32 cellular contexts compared by ENCODE assay signal in the genomic region with DNA sequence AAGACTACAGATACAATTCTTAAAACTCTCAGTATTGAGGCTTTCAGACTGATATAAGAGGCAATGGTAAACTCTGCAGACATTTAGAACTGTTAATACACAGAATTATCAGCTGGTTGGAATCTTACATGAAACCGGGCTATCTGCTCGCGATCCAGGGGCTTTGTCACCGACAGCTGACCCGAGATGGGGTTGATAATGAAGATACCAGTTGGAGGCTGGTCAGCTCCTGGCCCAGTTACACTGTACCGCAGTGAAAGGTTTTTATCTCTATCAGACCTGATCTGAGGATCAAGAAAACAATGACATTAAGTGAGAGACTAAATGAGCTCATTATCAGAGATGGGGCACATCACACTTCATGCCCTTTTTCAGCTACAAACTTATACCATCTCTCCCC.
"Had no signal": no experiment of that assay in that cellular context is flagged by ENCODE, and none has a peak within 500 bp of the region (broad histone marks: within the 10 kb centered on the region; RNA-seq: fewer than 3 reads in every experiment).

No MANE protein-coding gene starts in this region.

- H3K27me3 Mint-ChIP-seq: activated CD4-positive, alpha-beta T cell treated with anti-CD3 and anti-CD28 coated beads for 36 hours; activated CD4-positive, alpha-beta T cell treated with anti-CD3 and anti-CD28 coated beads, Interleukin-2, amount 10 ng/mL, durations not matched to agents 7 days and 5 days; activated T-cell treated with anti-CD3 and anti-CD28 coated beads, Interleukin-2, amount 50 U/mL, for 24 hours had no signal

- H3K4me1 Mint-ChIP-seq: activated CD4-positive, alpha-beta T cell treated with anti-CD3 and anti-CD28 coated beads for 36 hours; activated CD4-positive, alpha-beta T cell treated with anti-CD3 and anti-CD28 coated beads, Interleukin-2, amount 10 ng/mL, durations not matched to agents 7 days and 5 days had no signal

- H3K27me3 ChIP-seq: adrenal gland, body of pancreas, breast epithelium had no signal

- H3K36me3 Mint-ChIP-seq: activated naive CD4-positive, alpha-beta T cell treated with anti-CD3 and anti-CD28 coated beads, Interleukin-2, amount 50 U/mL, for 72 hours; WTC11 had no signal

- H3K27ac ChIP-seq: adrenal gland, body of pancreas, breast epithelium had no signal

- ATAC-seq: activated CD4-positive, alpha-beta T cell treated with anti-CD3 and anti-CD28 coated beads for 36 hours; activated CD4-positive, CD25-positive, alpha-beta regulatory T cell treated with anti-CD3 and anti-CD28 coated beads, Interleukin-2, amount 50 U/mL, for 24 hours; activated CD8-positive, alpha-beta T cell treated with anti-CD3 and anti-CD28 coated beads, Interleukin-2, amount 10 ng/mL, durations not matched to agents 7 days and 5 days; activated naive CD4-positive, alpha-beta T cell treated with anti-CD3 and anti-CD28 coated beads, Interleukin-2, amount 50 U/mL, for 72 hours; body of pancreas; K562; Panc1; WTC11 had no signal

- H3K36me3 ChIP-seq: breast epithelium had no signal

- DNase-seq: activated CD4-positive, alpha-beta T cell treated with anti-CD3 and anti-CD28 coated beads for 36 hours; activated CD4-positive, alpha-beta T cell treated with anti-CD3 and anti-CD28 coated beads, Interleukin-2, amount 10 ng/mL, durations not matched to agents 7 days and 5 days; activated CD4-positive, alpha-beta T cell treated with anti-CD3 and anti-CD28 coated beads, Interleukin-2, amount 50 U/mL, for 48 hours; activated CD8-positive, alpha-beta T cell treated with anti-CD3 and anti-CD28 coated beads, Interleukin-2, amount 10 ng/mL, durations not matched to agents 7 days and 5 days; activated gamma-delta T cell treated with Interleukin-2 at 50 U/mL for 16 hours; activated naive CD4-positive, alpha-beta T cell treated with anti-CD3 and anti-CD28 coated beads for 36 hours; activated T-cell treated with anti-CD3 and anti-CD28 coated beads, Interleukin-2, amount 50 U/mL, for 24 hours; adrenal gland; body of pancreas; central memory CD4-positive, alpha-beta T cell; NCI-H1092 treated with DMSO at 0.1 percent for 48 hours; NCI-H1417; NCI-H146; NCI-H187; NCI-H2029 treated with DMSO at 0.1 percent for 48 hours; NCI-H2107; NCI-H2171 treated with DMSO at 0.1 percent for 48 hours; NCI-H2227 treated with DMSO at 0.1 percent for 48 hours; NCI-H446; NCI-H510A treated with DMSO at 0.1 percent for 48 hours; NCI-H526 treated with DMSO at 0.1 percent for 48 hours; NCI-H82; SIG-M5 had no signal

- H3K4me3 ChIP-seq: adrenal gland, body of pancreas, breast epithelium, K562 had no signal

- H3K9me3 ChIP-seq: adrenal gland, body of pancreas, breast epithelium had no signal

- H3K9me3 Mint-ChIP-seq: activated CD4-positive, alpha-beta T cell treated with anti-CD3 and anti-CD28 coated beads, Interleukin-2, amount 10 ng/mL, durations not matched to agents 7 days and 5 days; activated T-cell treated with anti-CD3 and anti-CD28 coated beads, Interleukin-2, amount 50 U/mL, for 24 hours; activated T-helper 1 cell treated with anti-CD3 and anti-CD28 coated beads, Interleukin-12 subunit alpha, Interleukin-12 subunit beta, Interleukin-2, Interleukin-4 antibody, amounts not matched to agents 30 ng/mL and 10 ng/mL and 1 ng/mL, durations not matched to agents 14 hours and 24 hours and 36 hours; T-helper 1 cell treated with Interleukin-12 subunit alpha and Interleukin-12 subunit beta and Interleukin-4 antibody, amounts not matched to agents 30 μg/mL and 1 μg/mL, for 36 hours; T-helper 2 cell treated with Interferon-gamma antibody and Interleukin-4, amounts not matched to agents 5 μg/mL and 100 μg/mL, for 36 hours; WTC11 had no signal

- H3K4me1 ChIP-seq: adrenal gland, body of pancreas, breast epithelium had no signal

- H3K27ac Mint-ChIP-seq: activated CD4-positive, alpha-beta T cell treated with anti-CD3 and anti-CD28 coated beads for 36 hours; activated CD4-positive, alpha-beta T cell treated with anti-CD3 and anti-CD28 coated beads, Interleukin-2, amount 10 ng/mL, durations not matched to agents 7 days and 5 days; activated CD8-positive, alpha-beta T cell treated with anti-CD3 and anti-CD28 coated beads, Interleukin-2, amount 10 ng/mL, durations not matched to agents 7 days and 5 days; activated naive CD4-positive, alpha-beta T cell treated with anti-CD3 and anti-CD28 coated beads for 36 hours; activated naive CD4-positive, alpha-beta T cell treated with anti-CD3 and anti-CD28 coated beads, Interleukin-2, amount 50 U/mL, for 72 hours; activated T-cell treated with anti-CD3 and anti-CD28 coated beads, Interleukin-2, amount 50 U/mL, for 24 hours; activated T-helper 1 cell treated with anti-CD3 and anti-CD28 coated beads, Interleukin-12 subunit alpha, Interleukin-12 subunit beta, Interleukin-2, Interleukin-4 antibody, amounts not matched to agents 30 ng/mL and 10 ng/mL and 1 ng/mL, durations not matched to agents 14 hours and 24 hours and 36 hours; T-helper 1 cell treated with Interleukin-12 subunit alpha and Interleukin-12 subunit beta and Interleukin-4 antibody, amounts not matched to agents 30 μg/mL and 1 μg/mL, for 36 hours; T-helper 2 cell treated with Interferon-gamma antibody and Interleukin-4, amounts not matched to agents 5 μg/mL and 100 μg/mL, for 36 hours; WTC11 had no signal

- H3K4me3 Mint-ChIP-seq: activated CD4-positive, alpha-beta T cell treated with anti-CD3 and anti-CD28 coated beads for 36 hours; activated CD4-positive, alpha-beta T cell treated with anti-CD3 and anti-CD28 coated beads, Interleukin-2, amount 10 ng/mL, durations not matched to agents 7 days and 5 days; activated CD8-positive, alpha-beta T cell treated with anti-CD3 and anti-CD28 coated beads, Interleukin-2, amount 10 ng/mL, durations not matched to agents 7 days and 5 days; activated naive CD4-positive, alpha-beta T cell treated with anti-CD3 and anti-CD28 coated beads for 36 hours; activated T-cell treated with anti-CD3 and anti-CD28 coated beads, Interleukin-2, amount 50 U/mL, for 24 hours; activated T-helper 1 cell treated with anti-CD3 and anti-CD28 coated beads, Interleukin-12 subunit alpha, Interleukin-12 subunit beta, Interleukin-2, Interleukin-4 antibody, amounts not matched to agents 30 ng/mL and 10 ng/mL and 1 ng/mL, durations not matched to agents 14 hours and 24 hours and 36 hours; T-helper 1 cell treated with Interleukin-12 subunit alpha and Interleukin-12 subunit beta and Interleukin-4 antibody, amounts not matched to agents 30 μg/mL and 1 μg/mL, for 36 hours; T-helper 2 cell treated with Interferon-gamma antibody and Interleukin-4, amounts not matched to agents 5 μg/mL and 100 μg/mL, for 36 hours; WTC11 had no signal
